Comparison of ENCODE assay signal across 20 cellular contexts in the genomic region with DNA sequence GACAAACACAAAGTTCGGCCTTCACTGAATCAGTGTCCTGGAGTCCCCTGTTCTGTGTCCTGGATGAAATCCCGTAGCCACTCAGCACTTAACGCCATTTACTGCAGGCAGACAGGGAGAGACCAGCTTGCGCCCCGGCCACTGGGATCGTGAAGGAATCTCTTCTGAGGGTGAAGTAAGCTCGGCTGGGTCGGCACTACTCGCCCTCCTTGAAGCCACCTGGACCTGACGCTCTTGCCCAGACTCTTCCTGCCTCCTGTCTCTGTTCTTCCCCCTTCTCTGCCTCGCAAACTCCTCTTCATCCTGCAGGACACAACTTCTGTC.
A peak's percentile ranks its signal among the peaks of the same experiment; 100 is the strongest.
DNase-seq lines count a peak whose midpoint lies in the region; ATAC-seq and TF ChIP-seq lines count a peak whose summit lies in the region.
"Had no signal": no experiment of that assay in that cellular context is flagged by ENCODE, and none has a peak within 500 bp of the region (broad histone marks: within the 10 kb centered on the region; RNA-seq: fewer than 3 reads in every experiment).

No MANE protein-coding gene starts in this region.

- no peak overlapping the region for H2AK5ac ChIP-seq in H9 (ENCODE audit: insufficient read length, low read length)

- no CpG with 5 or more reads among the region's 11 CpGs for WGBS in H9 (ENCODE audit: extremely low coverage, insufficient read length, low lambda C conversion rate)
- 65% methylated on average over 11 of the region's 11 CpGs for WGBS in hepatocyte (ENCODE audit: low lambda C conversion rate, missing lambda C conversion rate)
- 47 to 62% methylated on average over 11 of the region's 11 CpGs for WGBS in thyroid gland, 2 donors

- no peak overlapping the region for H2BK20ac ChIP-seq in H9 (ENCODE audit: low read depth, low read length, poor library complexity, severe bottlenecking)

- H3K4me2 ChIP-seq in H9 (ENCODE audit: insufficient read depth, insufficient read length, low read length) (peak overlapping the region; percentile 30), hepatocyte (peak overlapping the region; percentile 62)

- no peak overlapping the region for H3K14ac ChIP-seq in H9 (ENCODE audit: insufficient read depth, low read length)

- H3K27me3 ChIP-seq in H9 (ENCODE audit: insufficient read depth, low read length) = no peaks in the 10 kb centered on the region
- no peaks in the 10 kb centered on the region for H3K27me3 ChIP-seq in WERI-Rb-1 (ENCODE audit: insufficient read depth, low read depth, severe bottlenecking)
- peaks cover 23% of the 10 kb centered on the region for H3K27me3 ChIP-seq in hepatocyte
- H3K27me3 ChIP-seq in thyroid gland = no peaks in the 10 kb centered on the region

- peaks cover 0 to 3% (median 0%) of the 10 kb centered on the region in 3 experiments; a peak in 2 of 7 replicates for H3K36me3 Mint-ChIP-seq in H9 (ENCODE audit: insufficient read depth in 1 of 3, low read depth in 3 of 3)
- no peaks in the 10 kb centered on the region for H3K36me3 Mint-ChIP-seq in nephron progenitor cell (ENCODE audit: low read depth)
- H3K36me3 Mint-ChIP-seq in activated CD4-positive, alpha-beta T cell treated with anti-CD3 and anti-CD28 coated beads, Interleukin-2, amount 10 ng/mL, durations not matched to agents 7 days and 5 days (ENCODE audit: low read depth) = no peaks in the 10 kb centered on the region
- H3K36me3 Mint-ChIP-seq: CD8-positive, alpha-beta memory T cell had no signal

- intact Hi-C loops in thyroid gland (cut with DNase I) = no loop called here

- H2AFZ ChIP-seq in H9 (ENCODE audit: low read length) (no peak overlapping the region), hepatocyte (no peak overlapping the region)

- H3K4me3 Mint-ChIP-seq in H9 (0 out of 5 replicates have a peak overlapping the region, but pooled peaks of 1 of the 2 experiments have one; percentile 48), nephron progenitor cell (peak overlapping the region; percentile 71)
- H3K4me3 Mint-ChIP-seq in activated CD4-positive, alpha-beta T cell treated with anti-CD3 and anti-CD28 coated beads, Interleukin-2, amount 10 ng/mL, durations not matched to agents 7 days and 5 days = no peak overlapping the region

- no peak overlapping the region for H2BK12ac ChIP-seq in H9 (ENCODE audit: insufficient read length, low read depth, low read length)

- peaks cover 3% of the 10 kb centered on the region for H3K23me2 ChIP-seq in H9 (ENCODE audit: insufficient read length, low read depth, low read length, poor library complexity, severe bottlenecking)

- H3K18ac ChIP-seq in H9 (ENCODE audit: insufficient read length, low read depth, low read length) = no peak overlapping the region

- H3K27me3 Mint-ChIP-seq in H9 (ENCODE audit: low read depth) = peaks cover 11% of the 10 kb centered on the region
- H3K27me3 Mint-ChIP-seq in nephron progenitor cell (ENCODE audit: low read depth, poor library complexity) = peaks cover 86% of the 10 kb centered on the region
- peaks cover 54% of the 10 kb centered on the region for H3K27me3 Mint-ChIP-seq in activated CD4-positive, alpha-beta T cell treated with anti-CD3 and anti-CD28 coated beads, Interleukin-2, amount 10 ng/mL, durations not matched to agents 7 days and 5 days

- no peaks in the 10 kb centered on the region for H4K20me1 ChIP-seq in H9 (ENCODE audit: control insufficient read depth, insufficient read depth, insufficient read length)
- H4K20me1 ChIP-seq in hepatocyte (ENCODE audit: insufficient read depth, poor library complexity, severe bottlenecking) = no peaks in the 10 kb centered on the region

- DNase-seq in H9 = no peak
- peak; percentile 33 for DNase-seq in WERI-Rb-1
- DNase-seq in hepatocyte (ENCODE audit: low spot score) = no peak
- no peak for DNase-seq in nephron progenitor cell
- no peak for DNase-seq in thyroid gland
- no peak for DNase-seq in activated CD4-positive, alpha-beta T cell treated with anti-CD3 and anti-CD28 coated beads, Interleukin-2, amount 10 ng/mL, durations not matched to agents 7 days and 5 days
- DNase-seq in NCI-H187 treated with DMSO at 0.1 percent for 48 hours (lab: John Stamatoyannopoulos, UW) = no peak
- DNase-seq: Calu3; CD8-positive, alpha-beta memory T cell; DMS153; Kasumi-1; NCI-H1694; NCI-H2081 treated with DMSO at 0.1 percent for 48 hours; NCI-H510A treated with DMSO at 0.1 percent for 48 hours; NCI-H774; OCI-M1 had no signal

- peaks cover 3% of the 10 kb centered on the region; the same call in 1 of the 2 replicates for H3K4me1 ChIP-seq in H9 (ENCODE audit: insufficient read depth, low read length)
- H3K4me1 ChIP-seq in hepatocyte (ENCODE audit: insufficient read depth) = peaks cover 25% of the 10 kb centered on the region
- peaks cover 0 to under 1% of the 10 kb centered on the region in 2 donors for H3K4me1 ChIP-seq in thyroid gland

- H3K56ac ChIP-seq in H9 (ENCODE audit: insufficient read length, low read depth, low read length) = no peak overlapping the region

- H3K9me3 ChIP-seq in H9 (ENCODE audit: control insufficient read depth, low read depth, low read length) (no peaks in the 10 kb centered on the region), WERI-Rb-1 (ENCODE audit: severe bottlenecking) (no peaks in the 10 kb centered on the region), hepatocyte (ENCODE audit: low read depth) (no peaks in the 10 kb centered on the region), thyroid gland (no peaks in the 10 kb centered on the region)
- H3K9me3 ChIP-seq: SJSA1 had no signal

- H3K27ac Mint-ChIP-seq in H9 = no peak overlapping the region
- H3K27ac Mint-ChIP-seq in nephron progenitor cell = peak overlapping the region; percentile 21
- H3K27ac Mint-ChIP-seq in activated CD4-positive, alpha-beta T cell treated with anti-CD3 and anti-CD28 coated beads, Interleukin-2, amount 10 ng/mL, durations not matched to agents 7 days and 5 days = no peak overlapping the region
- H3K27ac Mint-ChIP-seq: CD8-positive, alpha-beta memory T cell had no signal

- H2BK120ac ChIP-seq in H9 (ENCODE audit: low read depth, low read length, poor library complexity, severe bottlenecking) = no peak overlapping the region

- H4K5ac ChIP-seq in H9 (ENCODE audit: insufficient read length, low read depth, low read length) = no peak overlapping the region

- no peak overlapping the region for H3T11ph ChIP-seq in H9 (ENCODE audit: low read length)

- no peak overlapping the region for H3K23ac ChIP-seq in H9 (ENCODE audit: insufficient read length, low read depth, low read length)

- no peak overlapping the region for H4K91ac ChIP-seq in H9 (ENCODE audit: insufficient read length, low read depth, low read length)

- CTCF ChIA-PET in activated CD4-positive, alpha-beta T cell treated with anti-CD3 and anti-CD28 coated beads, Interleukin-2, amount 10 ng/mL, durations not matched to agents 7 days and 5 days (lab: Charles Lee) = no interaction called here

- peak overlapping the region; percentile 43 for H3K4me3 ChIP-seq in WERI-Rb-1 (ENCODE audit: low read depth, low read length)
- no peak overlapping the region for H3K4me3 ChIP-seq in hepatocyte
- no peak overlapping the region for H3K4me3 ChIP-seq in thyroid gland (replicated peaks in 1 of 3)
- H3K4me3 ChIP-seq: SJSA1 had no signal

- peaks cover 2 to 3% of the 10 kb centered on the region in 2 experiments; a peak in 2 of 5 replicates for H3K9me3 Mint-ChIP-seq in H9
- H3K9me3 Mint-ChIP-seq in nephron progenitor cell = peaks cover 4% of the 10 kb centered on the region
- H3K9me3 Mint-ChIP-seq in activated CD4-positive, alpha-beta T cell treated with anti-CD3 and anti-CD28 coated beads, Interleukin-2, amount 10 ng/mL, durations not matched to agents 7 days and 5 days = no peaks in the 10 kb centered on the region

- no peak overlapping the region for H3K9ac ChIP-seq in H9 (ENCODE audit: extremely low read depth, insufficient read length, low read length)

- no peaks in the 10 kb centered on the region for H3K36me3 ChIP-seq in WERI-Rb-1
- H3K36me3 ChIP-seq in hepatocyte (replicated peaks; ENCODE audit: insufficient read depth, low read depth) = no peaks in the 10 kb centered on the region
- H3K36me3 ChIP-seq in thyroid gland = no peaks in the 10 kb centered on the region
- H3K36me3 ChIP-seq: SJSA1 had no signal

- ATAC-seq in GM19328 (IDR thresholded peaks at IDR 0.05; ENCODE audit: unreplicated experiment) = no peak
- ATAC-seq: Right ventricle myocardium inferior had no signal

- H3K27ac ChIP-seq in H9 (ENCODE audit: insufficient read length, low read depth, low read length) = no peak overlapping the region
- peak overlapping the region; percentile 54 for H3K27ac ChIP-seq in WERI-Rb-1
- H3K27ac ChIP-seq in hepatocyte = peak overlapping the region; percentile 64
- no peak overlapping the region for H3K27ac ChIP-seq in thyroid gland
- H3K27ac ChIP-seq: C4-2B, SJSA1 had no signal

- POLR2A ChIA-PET in activated CD4-positive, alpha-beta T cell treated with anti-CD3 and anti-CD28 coated beads, Interleukin-2, amount 10 ng/mL, durations not matched to agents 7 days and 5 days (lab: Charles Lee) = no interaction called here

- H2BK15ac ChIP-seq in H9 (ENCODE audit: low read depth, low read length) = no peak overlapping the region

- H2BK5ac ChIP-seq in H9 (ENCODE audit: insufficient read length, low read length) = no peak overlapping the region

- no peak for TF ChIP-seq POLR2A in thyroid gland (IDR thresholded peaks at IDR 0.05)

- H3K4me1 Mint-ChIP-seq in H9 (peaks cover 21 to 31% of the 10 kb centered on the region in 2 experiments), nephron progenitor cell (peaks cover 48% of the 10 kb centered on the region)
- H3K4me1 Mint-ChIP-seq in activated CD4-positive, alpha-beta T cell treated with anti-CD3 and anti-CD28 coated beads, Interleukin-2, amount 10 ng/mL, durations not matched to agents 7 days and 5 days = no peaks in the 10 kb centered on the region

- H3K9me2 ChIP-seq in hepatocyte (replicated peaks; ENCODE audit: insufficient read depth) = no peaks in the 10 kb centered on the region

- H4K8ac ChIP-seq in H9 (replicated peaks; ENCODE audit: insufficient read length, low read depth, low read length) = no peak overlapping the region

- H3K4ac ChIP-seq in H9 (ENCODE audit: low read depth, low read length) = no peak overlapping the region

- TF ChIP-seq CTCF in H9 (conservative IDR thresholded peaks at IDR 0.05) (no peak), WERI-Rb-1 (IDR thresholded peaks at IDR 0.05; ENCODE audit: low read depth, low read length) (no peak), hepatocyte (IDR thresholded peaks at IDR 0.05; ENCODE audit: poor library complexity) (no peak), nephron progenitor cell (IDR thresholded peaks at IDR 0.05) (no peak), thyroid gland (IDR thresholded peaks at IDR 0.05) (no peak)

- H3K79me1 ChIP-seq in H9 (ENCODE audit: insufficient read depth, low read depth, low read length, poor library complexity, severe bottlenecking) = no peaks in the 10 kb centered on the region

- H3K79me2 ChIP-seq in H9 (ENCODE audit: insufficient read depth, low read length) (no peaks in the 10 kb centered on the region), hepatocyte (no peaks in the 10 kb centered on the region)

Comparison
In these comparisons a context has a peak if more than half of its experiments do, and no peak if none do; other contexts are left out.
1. H3K27ac ChIP-seq: peak in WERI-Rb-1 (single experiment) and hepatocyte (single experiment); none in H9 (single experiment) and thyroid gland (0 of 3).